1 cellular context compared by ENCODE assay signal in the genomic region with DNA sequence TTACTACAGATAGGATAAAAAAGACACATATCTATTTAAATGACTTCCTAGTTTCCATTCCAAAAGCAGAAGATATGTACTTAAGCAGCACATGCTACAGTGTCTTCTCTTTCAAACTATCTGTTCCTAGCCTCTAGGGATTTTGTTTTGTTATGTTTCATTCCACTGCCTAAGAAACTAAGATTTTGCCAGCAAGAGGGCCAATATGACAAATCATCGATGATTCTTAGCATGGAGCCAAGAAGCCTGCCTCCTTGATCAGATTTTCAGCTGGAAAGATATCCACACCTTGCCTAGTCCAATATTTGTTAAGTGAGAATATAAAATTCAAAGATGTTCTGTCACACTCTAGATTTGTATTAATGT.
TF ChIP-seq lines count a peak whose summit lies in the region.

No MANE protein-coding gene starts in this region.

TF ChIP-seq in HepG2, 621 proteins besides CTCF, POLR2A, EP300 and RAD21 (continues in another document):
- TF ChIP-seq, protein P1, sequence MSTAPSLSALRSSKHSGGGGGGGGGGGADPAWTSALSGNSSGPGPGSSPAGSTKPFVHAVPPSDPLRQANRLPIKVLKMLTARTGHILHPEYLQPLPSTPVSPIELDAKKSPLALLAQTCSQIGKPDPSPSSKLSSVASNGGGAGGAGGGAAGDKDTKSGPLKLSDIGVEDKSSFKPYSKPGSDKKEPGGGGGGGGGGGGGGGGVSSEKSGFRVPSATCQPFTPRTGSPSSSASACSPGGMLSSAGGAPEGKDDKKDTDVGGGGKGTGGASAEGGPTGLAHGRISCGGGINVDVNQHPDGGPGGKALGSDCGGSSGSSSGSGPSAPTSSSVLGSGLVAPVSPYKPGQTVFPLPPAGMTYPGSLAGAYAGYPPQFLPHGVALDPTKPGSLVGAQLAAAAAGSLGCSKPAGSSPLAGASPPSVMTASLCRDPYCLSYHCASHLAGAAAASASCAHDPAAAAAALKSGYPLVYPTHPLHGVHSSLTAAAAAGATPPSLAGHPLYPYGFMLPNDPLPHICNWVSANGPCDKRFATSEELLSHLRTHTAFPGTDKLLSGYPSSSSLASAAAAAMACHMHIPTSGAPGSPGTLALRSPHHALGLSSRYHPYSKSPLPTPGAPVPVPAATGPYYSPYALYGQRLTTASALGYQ (CRISPR knock-in tag; IDR thresholded peaks at IDR 0.05) = no peak
- TF ChIP-seq HMG20A (CRISPR knock-in tag; IDR thresholded peaks at IDR 0.05; ENCODE audit: borderline replicate concordance) = no peak
- no peak for TF ChIP-seq ZFAT (CRISPR knock-in tag; conservative IDR thresholded peaks at IDR 0.05)
- no peak for TF ChIP-seq ZBTB7B (CRISPR knock-in tag; IDR thresholded peaks at IDR 0.05)
- no peak for TF ChIP-seq ZNF605 (CRISPR knock-in tag; IDR thresholded peaks at IDR 0.05)
- TF ChIP-seq ZNF775 (CRISPR knock-in tag; IDR thresholded peaks at IDR 0.05; ENCODE audit: borderline replicate concordance) = no peak
- no peak for TF ChIP-seq BHLHE40 (IDR thresholded peaks at IDR 0.05; ENCODE audit: low read length)
- no peak for TF ChIP-seq ARNT (IDR thresholded peaks at IDR 0.05)
- no peak for TF ChIP-seq ZNF839 (CRISPR knock-in tag; IDR thresholded peaks at IDR 0.05; ENCODE audit: borderline replicate concordance)
- TF ChIP-seq, protein P2, sequence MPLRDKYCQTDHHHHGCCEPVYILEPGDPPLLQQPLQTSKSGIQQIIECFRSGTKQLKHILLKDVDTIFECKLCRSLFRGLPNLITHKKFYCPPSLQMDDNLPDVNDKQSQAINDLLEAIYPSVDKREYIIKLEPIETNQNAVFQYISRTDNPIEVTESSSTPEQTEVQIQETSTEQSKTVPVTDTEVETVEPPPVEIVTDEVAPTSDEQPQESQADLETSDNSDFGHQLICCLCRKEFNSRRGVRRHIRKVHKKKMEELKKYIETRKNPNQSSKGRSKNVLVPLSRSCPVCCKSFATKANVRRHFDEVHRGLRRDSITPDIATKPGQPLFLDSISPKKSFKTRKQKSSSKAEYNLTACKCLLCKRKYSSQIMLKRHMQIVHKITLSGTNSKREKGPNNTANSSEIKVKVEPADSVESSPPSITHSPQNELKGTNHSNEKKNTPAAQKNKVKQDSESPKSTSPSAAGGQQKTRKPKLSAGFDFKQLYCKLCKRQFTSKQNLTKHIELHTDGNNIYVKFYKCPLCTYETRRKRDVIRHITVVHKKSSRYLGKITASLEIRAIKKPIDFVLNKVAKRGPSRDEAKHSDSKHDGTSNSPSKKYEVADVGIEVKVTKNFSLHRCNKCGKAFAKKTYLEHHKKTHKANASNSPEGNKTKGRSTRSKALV (CRISPR knock-in tag; IDR thresholded peaks at IDR 0.05) = no peak; the same call in 1 of the 2 replicates
- TF ChIP-seq ZNF30 (CRISPR knock-in tag; IDR thresholded peaks at IDR 0.05) = no peak
- no peak for TF ChIP-seq CEBPG (CRISPR knock-in tag; IDR thresholded peaks at IDR 0.05)
- TF ChIP-seq HOXA5 (CRISPR knock-in tag; IDR thresholded peaks at IDR 0.05) = no peak
- 0 out of 2 replicates have a peak, but pooled peaks have one; percentile 29 for TF ChIP-seq PAF1 (CRISPR knock-in tag; IDR thresholded peaks at IDR 0.05)
- 0 out of 2 replicates have a peak, but pooled peaks have one; percentile 4 for TF ChIP-seq NKX3-1 (CRISPR knock-in tag; IDR thresholded peaks at IDR 0.05)
- TF ChIP-seq ZNF737 (CRISPR knock-in tag; IDR thresholded peaks at IDR 0.05; ENCODE audit: borderline replicate concordance) = no peak
- no peak for TF ChIP-seq TCF7L2 (IDR thresholded peaks at IDR 0.05; ENCODE audit: low read depth, low read length)
- TF ChIP-seq POLR2G (IDR thresholded peaks at IDR 0.05; ENCODE audit: low read depth, low read length) = no peak
- no peak for TF ChIP-seq NR2F1 (CRISPR knock-in tag; IDR thresholded peaks at IDR 0.05)
- TF ChIP-seq, protein P3, sequence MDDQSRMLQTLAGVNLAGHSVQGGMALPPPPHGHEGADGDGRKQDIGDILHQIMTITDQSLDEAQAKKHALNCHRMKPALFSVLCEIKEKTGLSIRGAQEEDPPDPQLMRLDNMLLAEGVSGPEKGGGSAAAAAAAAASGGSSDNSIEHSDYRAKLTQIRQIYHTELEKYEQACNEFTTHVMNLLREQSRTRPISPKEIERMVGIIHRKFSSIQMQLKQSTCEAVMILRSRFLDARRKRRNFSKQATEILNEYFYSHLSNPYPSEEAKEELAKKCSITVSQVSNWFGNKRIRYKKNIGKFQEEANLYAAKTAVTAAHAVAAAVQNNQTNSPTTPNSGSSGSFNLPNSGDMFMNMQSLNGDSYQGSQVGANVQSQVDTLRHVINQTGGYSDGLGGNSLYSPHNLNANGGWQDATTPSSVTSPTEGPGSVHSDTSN (CRISPR knock-in tag; IDR thresholded peaks at IDR 0.05; ENCODE audit: borderline replicate concordance) = no peak
- TF ChIP-seq ZC3H13 (CRISPR knock-in tag; IDR thresholded peaks at IDR 0.05) = no peak
- TF ChIP-seq ZNF615 (CRISPR knock-in tag; IDR thresholded peaks at IDR 0.05; ENCODE audit: borderline replicate concordance) = no peak
- no peak for TF ChIP-seq KDM5B (CRISPR knock-in tag; IDR thresholded peaks at IDR 0.05; ENCODE audit: borderline replicate concordance)
- no peak for TF ChIP-seq IKZF4 (CRISPR knock-in tag; IDR thresholded peaks at IDR 0.05; ENCODE audit: borderline replicate concordance, low read depth, not compliant biosample characterization)
- TF ChIP-seq, protein P4, sequence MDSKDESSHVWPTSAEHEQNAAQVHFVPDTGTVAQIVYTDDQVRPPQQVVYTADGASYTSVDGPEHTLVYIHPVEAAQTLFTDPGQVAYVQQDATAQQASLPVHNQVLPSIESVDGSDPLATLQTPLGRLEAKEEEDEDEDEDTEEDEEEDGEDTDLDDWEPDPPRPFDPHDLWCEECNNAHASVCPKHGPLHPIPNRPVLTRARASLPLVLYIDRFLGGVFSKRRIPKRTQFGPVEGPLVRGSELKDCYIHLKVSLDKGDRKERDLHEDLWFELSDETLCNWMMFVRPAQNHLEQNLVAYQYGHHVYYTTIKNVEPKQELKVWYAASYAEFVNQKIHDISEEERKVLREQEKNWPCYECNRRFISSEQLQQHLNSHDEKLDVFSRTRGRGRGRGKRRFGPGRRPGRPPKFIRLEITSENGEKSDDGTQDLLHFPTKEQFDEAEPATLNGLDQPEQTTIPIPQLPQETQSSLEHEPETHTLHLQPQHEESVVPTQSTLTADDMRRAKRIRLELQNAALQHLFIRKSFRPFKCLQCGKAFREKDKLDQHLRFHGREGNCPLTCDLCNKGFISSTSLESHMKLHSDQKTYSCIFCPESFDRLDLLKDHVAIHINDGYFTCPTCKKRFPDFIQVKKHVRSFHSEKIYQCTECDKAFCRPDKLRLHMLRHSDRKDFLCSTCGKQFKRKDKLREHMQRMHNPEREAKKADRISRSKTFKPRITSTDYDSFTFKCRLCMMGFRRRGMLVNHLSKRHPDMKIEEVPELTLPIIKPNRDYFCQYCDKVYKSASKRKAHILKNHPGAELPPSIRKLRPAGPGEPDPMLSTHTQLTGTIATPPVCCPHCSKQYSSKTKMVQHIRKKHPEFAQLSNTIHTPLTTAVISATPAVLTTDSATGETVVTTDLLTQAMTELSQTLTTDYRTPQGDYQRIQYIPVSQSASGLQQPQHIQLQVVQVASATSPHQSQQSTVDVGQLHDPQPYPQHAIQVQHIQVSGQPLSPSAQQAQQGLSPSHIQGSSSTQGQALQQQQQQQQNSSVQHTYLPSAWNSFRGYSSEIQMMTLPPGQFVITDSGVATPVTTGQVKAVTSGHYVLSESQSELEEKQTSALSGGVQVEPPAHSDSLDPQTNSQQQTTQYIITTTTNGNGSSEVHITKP (CRISPR knock-in tag; IDR thresholded peaks at IDR 0.05; ENCODE audit: low read depth) = no peak
- no peak for TF ChIP-seq PCBP1 (IDR thresholded peaks at IDR 0.05; ENCODE audit: borderline replicate concordance, low read depth, low read length)
- TF ChIP-seq, protein P5, sequence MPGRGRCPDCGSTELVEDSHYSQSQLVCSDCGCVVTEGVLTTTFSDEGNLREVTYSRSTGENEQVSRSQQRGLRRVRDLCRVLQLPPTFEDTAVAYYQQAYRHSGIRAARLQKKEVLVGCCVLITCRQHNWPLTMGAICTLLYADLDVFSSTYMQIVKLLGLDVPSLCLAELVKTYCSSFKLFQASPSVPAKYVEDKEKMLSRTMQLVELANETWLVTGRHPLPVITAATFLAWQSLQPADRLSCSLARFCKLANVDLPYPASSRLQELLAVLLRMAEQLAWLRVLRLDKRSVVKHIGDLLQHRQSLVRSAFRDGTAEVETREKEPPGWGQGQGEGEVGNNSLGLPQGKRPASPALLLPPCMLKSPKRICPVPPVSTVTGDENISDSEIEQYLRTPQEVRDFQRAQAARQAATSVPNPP (CRISPR knock-in tag; IDR thresholded peaks at IDR 0.05) = no peak
- no peak for TF ChIP-seq NCOA1 (CRISPR knock-in tag; IDR thresholded peaks at IDR 0.05)
- TF ChIP-seq, protein P6, sequence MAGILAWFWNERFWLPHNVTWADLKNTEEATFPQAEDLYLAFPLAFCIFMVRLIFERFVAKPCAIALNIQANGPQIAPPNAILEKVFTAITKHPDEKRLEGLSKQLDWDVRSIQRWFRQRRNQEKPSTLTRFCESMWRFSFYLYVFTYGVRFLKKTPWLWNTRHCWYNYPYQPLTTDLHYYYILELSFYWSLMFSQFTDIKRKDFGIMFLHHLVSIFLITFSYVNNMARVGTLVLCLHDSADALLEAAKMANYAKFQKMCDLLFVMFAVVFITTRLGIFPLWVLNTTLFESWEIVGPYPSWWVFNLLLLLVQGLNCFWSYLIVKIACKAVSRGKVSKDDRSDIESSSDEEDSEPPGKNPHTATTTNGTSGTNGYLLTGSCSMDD (CRISPR knock-in tag; IDR thresholded peaks at IDR 0.05) = no peak
- TF ChIP-seq GLI4 (CRISPR knock-in tag; IDR thresholded peaks at IDR 0.05; ENCODE audit: borderline replicate concordance) = no peak
- no peak for TF ChIP-seq FOXK1 (CRISPR knock-in tag; IDR thresholded peaks at IDR 0.05; ENCODE audit: borderline replicate concordance, low read depth)
- TF ChIP-seq GATAD2A (CRISPR knock-in tag; IDR thresholded peaks at IDR 0.05) = no peak
- no peak for TF ChIP-seq FOSL1 (CRISPR knock-in tag; IDR thresholded peaks at IDR 0.05; ENCODE audit: borderline replicate concordance)
- no peak for TF ChIP-seq ZNF331 (CRISPR knock-in tag; IDR thresholded peaks at IDR 0.05)
- no peak for TF ChIP-seq HNRNPK (IDR thresholded peaks at IDR 0.05; ENCODE audit: low read depth, low read length, poor library complexity, severe bottlenecking)
- TF ChIP-seq SOX5 (CRISPR knock-in tag; IDR thresholded peaks at IDR 0.05; ENCODE audit: borderline replicate concordance) = no peak
- TF ChIP-seq, protein P7, sequence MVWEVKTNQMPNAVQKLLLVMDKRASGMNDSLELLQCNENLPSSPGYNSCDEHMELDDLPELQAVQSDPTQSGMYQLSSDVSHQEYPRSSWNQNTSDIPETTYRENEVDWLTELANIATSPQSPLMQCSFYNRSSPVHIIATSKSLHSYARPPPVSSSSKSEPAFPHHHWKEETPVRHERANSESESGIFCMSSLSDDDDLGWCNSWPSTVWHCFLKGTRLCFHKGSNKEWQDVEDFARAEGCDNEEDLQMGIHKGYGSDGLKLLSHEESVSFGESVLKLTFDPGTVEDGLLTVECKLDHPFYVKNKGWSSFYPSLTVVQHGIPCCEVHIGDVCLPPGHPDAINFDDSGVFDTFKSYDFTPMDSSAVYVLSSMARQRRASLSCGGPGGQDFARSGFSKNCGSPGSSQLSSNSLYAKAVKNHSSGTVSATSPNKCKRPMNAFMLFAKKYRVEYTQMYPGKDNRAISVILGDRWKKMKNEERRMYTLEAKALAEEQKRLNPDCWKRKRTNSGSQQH (CRISPR knock-in tag; IDR thresholded peaks at IDR 0.05; ENCODE audit: low read depth) = no peak
- TF ChIP-seq, protein P8, sequence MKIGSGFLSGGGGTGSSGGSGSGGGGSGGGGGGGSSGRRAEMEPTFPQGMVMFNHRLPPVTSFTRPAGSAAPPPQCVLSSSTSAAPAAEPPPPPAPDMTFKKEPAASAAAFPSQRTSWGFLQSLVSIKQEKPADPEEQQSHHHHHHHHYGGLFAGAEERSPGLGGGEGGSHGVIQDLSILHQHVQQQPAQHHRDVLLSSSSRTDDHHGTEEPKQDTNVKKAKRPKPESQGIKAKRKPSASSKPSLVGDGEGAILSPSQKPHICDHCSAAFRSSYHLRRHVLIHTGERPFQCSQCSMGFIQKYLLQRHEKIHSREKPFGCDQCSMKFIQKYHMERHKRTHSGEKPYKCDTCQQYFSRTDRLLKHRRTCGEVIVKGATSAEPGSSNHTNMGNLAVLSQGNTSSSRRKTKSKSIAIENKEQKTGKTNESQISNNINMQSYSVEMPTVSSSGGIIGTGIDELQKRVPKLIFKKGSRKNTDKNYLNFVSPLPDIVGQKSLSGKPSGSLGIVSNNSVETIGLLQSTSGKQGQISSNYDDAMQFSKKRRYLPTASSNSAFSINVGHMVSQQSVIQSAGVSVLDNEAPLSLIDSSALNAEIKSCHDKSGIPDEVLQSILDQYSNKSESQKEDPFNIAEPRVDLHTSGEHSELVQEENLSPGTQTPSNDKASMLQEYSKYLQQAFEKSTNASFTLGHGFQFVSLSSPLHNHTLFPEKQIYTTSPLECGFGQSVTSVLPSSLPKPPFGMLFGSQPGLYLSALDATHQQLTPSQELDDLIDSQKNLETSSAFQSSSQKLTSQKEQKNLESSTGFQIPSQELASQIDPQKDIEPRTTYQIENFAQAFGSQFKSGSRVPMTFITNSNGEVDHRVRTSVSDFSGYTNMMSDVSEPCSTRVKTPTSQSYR (CRISPR knock-in tag; IDR thresholded peaks at IDR 0.05; ENCODE audit: borderline replicate concordance) = no peak
- no peak for TF ChIP-seq AGO2 (optimal IDR thresholded peaks at IDR 0.05; ENCODE audit: low read depth, low read length)
- peak; percentile 41; the same call in 1 of the 2 replicates for TF ChIP-seq NR2C2 (CRISPR knock-in tag; IDR thresholded peaks at IDR 0.05; ENCODE audit: borderline replicate concordance)
- peak; percentile 35; the same call in 1 of the 2 replicates for TF ChIP-seq RBFOX2 (IDR thresholded peaks at IDR 0.05; ENCODE audit: low read depth, low read length)
- no peak for TF ChIP-seq SMAD3 (CRISPR knock-in tag; IDR thresholded peaks at IDR 0.05)
- 0 out of 2 replicates have a peak, but pooled peaks have one; percentile 2 for TF ChIP-seq SNAPC2 (CRISPR knock-in tag; IDR thresholded peaks at IDR 0.05)
- TF ChIP-seq ZNF746 (CRISPR knock-in tag; IDR thresholded peaks at IDR 0.05) = no peak
- TF ChIP-seq ZNF883 (CRISPR knock-in tag; IDR thresholded peaks at IDR 0.05; ENCODE audit: not compliant biosample characterization) = no peak
- no peak for TF ChIP-seq SPEN (CRISPR knock-in tag; IDR thresholded peaks at IDR 0.05; ENCODE audit: low read depth)
- TF ChIP-seq GFI1 (CRISPR knock-in tag; IDR thresholded peaks at IDR 0.05; ENCODE audit: borderline replicate concordance) = no peak
- peak; percentile 10 for TF ChIP-seq SRSF4 (IDR thresholded peaks at IDR 0.05; ENCODE audit: low read depth, low read length, poor library complexity, severe bottlenecking)
